Comparison of ENCODE assay signal across 8 cellular contexts in genomic region chr1:87327362-87328120, GRCh38. TPM values are rescaled to one million over a fixed set of nuclear protein-coding genes. Genes with fewer than 3 reads are reported as not detected.
DNase-seq lines count a peak whose midpoint lies in the region; ATAC-seq, FAIRE-seq and TF ChIP-seq lines count a peak whose summit lies in the region.

No MANE protein-coding gene starts in this region.

- ATAC-seq in A549 = no peak

- WGBS in A549 (ENCODE audit: missing lambda C conversion rate) = 21% methylated on average over 9 of the region's 9 CpGs

- FAIRE-seq in A549 (lab: Jason Lieb, UNC) = no peak
- no peak for FAIRE-seq in bronchial epithelial cell (lab: Jason Lieb, UNC)

- no peaks in the 10 kb centered on the region for H3K9me3 ChIP-seq in A549
- H3K9me3 ChIP-seq in HUES48 (ENCODE audit: control insufficient read depth, insufficient read depth, low read length) = no peaks in the 10 kb centered on the region
- H3K9me3 ChIP-seq in mononuclear cell (ENCODE audit: low read depth, low read length) = no peaks in the 10 kb centered on the region

- peak overlapping the region; percentile 75 for H3K9ac ChIP-seq in HUES48 (ENCODE audit: low read depth, low read length)

- no peak for TF ChIP-seq RAD21 in A549 (conservative IDR thresholded peaks at IDR 0.05 in 1 of 2, IDR thresholded peaks at IDR 0.05 in 1 of 2)

- TF ChIP-seq EP300 in A549 (IDR thresholded peaks at IDR 0.05) = no peak

- DNase-seq in A549 (ENCODE audit: low read depth in 1 of 2, low spot score in 1 of 2) = no peak
- no peak for DNase-seq in bronchial epithelial cell (ENCODE audit: low read depth)
- no peak for DNase-seq in iPS-NIHi7 (ENCODE audit: extremely low spot score)
- no peak for DNase-seq in 8988T
- DNase-seq in Ammon's horn (ENCODE audit: low spot score) = no peak
- no peak for DNase-seq in stimulated activated CD4-positive, alpha-beta T cell treated with anti-CD3 and anti-CD28 coated beads, Interleukin-15, amount 100 ng/mL, for 24 hours

- TF ChIP-seq CTCF in A549 (IDR thresholded peaks at IDR 0.05) = no peak
- TF ChIP-seq CTCF in bronchial epithelial cell (IDR thresholded peaks at IDR 0.05; ENCODE audit: insufficient read depth, low read length, severe bottlenecking) = no peak

- H3K4me2 ChIP-seq in A549 = peak overlapping the region; percentile 81

- H3K27me3 ChIP-seq in HUES48 (ENCODE audit: control insufficient read depth, insufficient read depth, low read length) (no peaks in the 10 kb centered on the region), bronchial epithelial cell (ENCODE audit: control insufficient read depth, insufficient read depth, low read length) (no peaks in the 10 kb centered on the region), mononuclear cell (ENCODE audit: insufficient read depth, low read length) (no peaks in the 10 kb centered on the region)

- peaks cover 6% of the 10 kb centered on the region for H3K36me3 ChIP-seq in HUES48 (ENCODE audit: control insufficient read depth, insufficient read depth, low read length)
- H3K36me3 ChIP-seq in bronchial epithelial cell (ENCODE audit: control insufficient read depth, insufficient read depth, low read length) = peaks cover 4% of the 10 kb centered on the region

- H3K4me1 ChIP-seq in A549 = peaks cover 14% of the 10 kb centered on the region; the same call in 2 of the 3 replicates
- peaks cover 20% of the 10 kb centered on the region for H3K4me1 ChIP-seq in HUES48 (ENCODE audit: control insufficient read depth, insufficient read depth, low read length)
- peaks cover 25% of the 10 kb centered on the region for H3K4me1 ChIP-seq in mononuclear cell (ENCODE audit: insufficient read depth, low read length)

- H3K4me3 ChIP-seq in A549 (peak overlapping the region; percentile 90), HUES48 (ENCODE audit: low read depth, low read length) (peak overlapping the region; percentile 75), bronchial epithelial cell (ENCODE audit: low read depth, low read length) (peak overlapping the region; percentile 89), mononuclear cell (ENCODE audit: low read length) (peak overlapping the region; percentile 61)

- TF ChIP-seq POLR2A in A549 (IDR thresholded peaks at IDR 0.05; ENCODE audit: low read length) = no peak

- H3K27ac ChIP-seq in A549 = peak overlapping the region; percentile 97 to 98
- peak overlapping the region; percentile 95 for H3K27ac ChIP-seq in HUES48 (ENCODE audit: low read depth, low read length)

- POLR2A ChIA-PET in A549 (lab: Yijun Ruan, JAX) = interaction anchor here (0.9 to 1.7 kb wide), 3 partner anchors 628 to 737 kb away, joined by 3 to 4 read pairs (median 3); no protein-coding TSS in a partner anchor

- CTCF ChIA-PET in A549 (lab: Yijun Ruan, JAX) = interaction anchor here (1.0 kb wide), 1 partner anchor 18 kb away, joined by 3 read pairs; no protein-coding TSS in a partner anchor

TF ChIP-seq in A549, 52 proteins besides CTCF, POLR2A, EP300 and RAD21:
- peak; percentile 76 for TF ChIP-seq MAFK (IDR thresholded peaks at IDR 0.05; ENCODE audit: partially characterized antibody)
- TF ChIP-seq ZC3H11A (IDR thresholded peaks at IDR 0.05) = no peak
- TF ChIP-seq MAZ (IDR thresholded peaks at IDR 0.05; ENCODE audit: borderline replicate concordance, low read depth, low read length) = no peak
- TF ChIP-seq SMC3 (IDR thresholded peaks at IDR 0.05) = no peak
- no peak for TF ChIP-seq JUNB (IDR thresholded peaks at IDR 0.05)

RNA-seq across cellular contexts. Expression of gene LMO4, which starts 1.1 kb away (rescaled TPM):
- polyA plus RNA-seq in A549 (2011; rRNA removed) (64.3 and 68.9 TPM in 2 replicates), A549 (2017; fragmentation: RNase III; extraction: RNeasy Plus Mini Kit Qiagen cat#74134 plus additional on column Dnase treatment) (54.1 to 62.2 TPM (median 54.7 TPM) in 3 replicates)
- 41.3 and 57.4 TPM in 2 replicates for polyA plus RNA-seq in A549 (2012; cell fraction: cytosol; rRNA removed)
- polyA plus RNA-seq in A549 (2012; cell fraction: nucleus; rRNA removed) = 37.2 and 37.3 TPM in 2 replicates
- polyA minus RNA-seq in A549 (2011; rRNA and poly(A)+ RNA removed) = 24.3 and 27.4 TPM in 2 replicates
- total RNA-seq in bronchial epithelial cell (54.0 and 73.7 TPM in 2 replicates), mononuclear cell (15.2 TPM)
